8 cellular contexts compared by ENCODE assay signal in genomic region chr6:2244261-2245102, GRCh38. TPM values are rescaled to one million over a fixed set of nuclear protein-coding genes. Genes with fewer than 3 reads are reported as not detected.
DNase-seq lines count a peak whose midpoint lies in the region; ATAC-seq and TF ChIP-seq lines count a peak whose summit lies in the region.

No MANE protein-coding gene starts in this region.

- peak overlapping the region; percentile 91 for H3K4me3 Mint-ChIP-seq in activated T-helper 1 cell treated with anti-CD3 and anti-CD28 coated beads, Interleukin-12 subunit alpha, Interleukin-12 subunit beta, Interleukin-2, Interleukin-4 antibody, amounts not matched to agents 30 ng/mL and 10 ng/mL and 1 ng/mL, durations not matched to agents 14 hours and 24 hours and 36 hours
- H3K4me3 Mint-ChIP-seq in stimulated activated naive CD8-positive, alpha-beta T cell treated with anti-CD3 and anti-CD28 coated beads, Interleukin-15, amount 100 ng/mL, for 72 hours = peak overlapping the region; percentile 88 to 94

- CTCF ChIA-PET in HEK293T (lab: Yijun Ruan, JAX) = no interaction called here

- DNase-seq in GM12864 (ENCODE audit: low read depth) = no peak
- no peak for DNase-seq in activated T-helper 1 cell treated with anti-CD3 and anti-CD28 coated beads, Interleukin-12 subunit alpha, Interleukin-12 subunit beta, Interleukin-2, Interleukin-4 antibody, amounts not matched to agents 30 ng/mL and 10 ng/mL and 1 ng/mL, durations not matched to agents 14 hours and 24 hours and 36 hours (ENCODE audit: low spot score)
- DNase-seq in stimulated activated naive CD8-positive, alpha-beta T cell treated with anti-CD3 and anti-CD28 coated beads, Interleukin-15, amount 100 ng/mL, for 72 hours = no peak
- DNase-seq in HEK293T (ENCODE audit: extremely low spot score) = no peak

- no peaks in the 10 kb centered on the region for H3K9me3 Mint-ChIP-seq in activated T-helper 1 cell treated with anti-CD3 and anti-CD28 coated beads, Interleukin-12 subunit alpha, Interleukin-12 subunit beta, Interleukin-2, Interleukin-4 antibody, amounts not matched to agents 30 ng/mL and 10 ng/mL and 1 ng/mL, durations not matched to agents 14 hours and 24 hours and 36 hours
- no peaks in the 10 kb centered on the region for H3K9me3 Mint-ChIP-seq in stimulated activated naive CD8-positive, alpha-beta T cell treated with anti-CD3 and anti-CD28 coated beads, Interleukin-15, amount 100 ng/mL, for 72 hours

- H3K4me3 ChIP-seq in GM12864 (ENCODE audit: low read depth, low read length) (peak overlapping the region; percentile 97), iPS-18c (ENCODE audit: insufficient read depth, low read depth, low read length) (peak overlapping the region; percentile 92)

- peaks cover 22% of the 10 kb centered on the region for H3K36me3 Mint-ChIP-seq in activated T-helper 1 cell treated with anti-CD3 and anti-CD28 coated beads, Interleukin-12 subunit alpha, Interleukin-12 subunit beta, Interleukin-2, Interleukin-4 antibody, amounts not matched to agents 30 ng/mL and 10 ng/mL and 1 ng/mL, durations not matched to agents 14 hours and 24 hours and 36 hours (ENCODE audit: low read depth)

- no peaks in the 10 kb centered on the region for H3K27me3 Mint-ChIP-seq in activated T-helper 1 cell treated with anti-CD3 and anti-CD28 coated beads, Interleukin-12 subunit alpha, Interleukin-12 subunit beta, Interleukin-2, Interleukin-4 antibody, amounts not matched to agents 30 ng/mL and 10 ng/mL and 1 ng/mL, durations not matched to agents 14 hours and 24 hours and 36 hours (ENCODE audit: insufficient read depth)
- H3K27me3 Mint-ChIP-seq in stimulated activated naive CD8-positive, alpha-beta T cell treated with anti-CD3 and anti-CD28 coated beads, Interleukin-15, amount 100 ng/mL, for 72 hours = no peaks in the 10 kb centered on the region

- intact Hi-C loops in activated T-helper 1 cell treated with anti-CD3 and anti-CD28 coated beads, Interleukin-12 subunit alpha, Interleukin-12 subunit beta, Interleukin-2, Interleukin-4 antibody, amounts not matched to agents 30 ng/mL and 10 ng/mL and 1 ng/mL, durations not matched to agents 14 hours and 24 hours and 36 hours (cut with micrococcal nuclease) = loop anchor here (1.0 to 10.0 kb wide), 6 partner anchors 58 to 750 kb away; partner anchors contain the start of genes NQO2, SERPINB1 and WRNIP1

- ATAC-seq in HG03460 (IDR thresholded peaks at IDR 0.05; ENCODE audit: unreplicated experiment) (peak; percentile 11), HG03097 (IDR thresholded peaks at IDR 0.05; ENCODE audit: low FRiP score, unreplicated experiment) (no peak), HG02763 (IDR thresholded peaks at IDR 0.05; ENCODE audit: unreplicated experiment) (no peak)
- ATAC-seq in stimulated activated naive CD8-positive, alpha-beta T cell treated with anti-CD3 and anti-CD28 coated beads, Interleukin-15, amount 100 ng/mL, for 72 hours = no peak

- no peaks in the 10 kb centered on the region for H3K9me3 ChIP-seq in iPS-18c (ENCODE audit: control insufficient read depth, insufficient read depth, low read length)

- POLR2A ChIA-PET in HEK293T (lab: Yijun Ruan, JAX) = no interaction called here

- peak overlapping the region; percentile 70 for H3K27ac Mint-ChIP-seq in activated T-helper 1 cell treated with anti-CD3 and anti-CD28 coated beads, Interleukin-12 subunit alpha, Interleukin-12 subunit beta, Interleukin-2, Interleukin-4 antibody, amounts not matched to agents 30 ng/mL and 10 ng/mL and 1 ng/mL, durations not matched to agents 14 hours and 24 hours and 36 hours
- H3K27ac Mint-ChIP-seq in stimulated activated naive CD8-positive, alpha-beta T cell treated with anti-CD3 and anti-CD28 coated beads, Interleukin-15, amount 100 ng/mL, for 72 hours = peak overlapping the region; percentile 85 to 95

- TF ChIP-seq CTCF in GM12864 (IDR thresholded peaks at IDR 0.05; ENCODE audit: low read depth, low read length, missing control alignments) = no peak

- peaks cover 80% of the 10 kb centered on the region for H3K4me1 Mint-ChIP-seq in activated T-helper 1 cell treated with anti-CD3 and anti-CD28 coated beads, Interleukin-12 subunit alpha, Interleukin-12 subunit beta, Interleukin-2, Interleukin-4 antibody, amounts not matched to agents 30 ng/mL and 10 ng/mL and 1 ng/mL, durations not matched to agents 14 hours and 24 hours and 36 hours (ENCODE audit: low read depth)
- peaks cover 74% of the 10 kb centered on the region for H3K4me1 Mint-ChIP-seq in stimulated activated naive CD8-positive, alpha-beta T cell treated with anti-CD3 and anti-CD28 coated beads, Interleukin-15, amount 100 ng/mL, for 72 hours

TF ChIP-seq in HEK293T, 16 proteins besides CTCF, POLR2A, EP300 and RAD21:
- TF ChIP-seq ZNF384 (IDR thresholded peaks at IDR 0.05) (no peak), FOXK2 (IDR thresholded peaks at IDR 0.05) (no peak), ELF4 (IDR thresholded peaks at IDR 0.05) (no peak), FOXA1 (IDR thresholded peaks at IDR 0.05) (no peak)
- TF ChIP-seq, protein P1, sequence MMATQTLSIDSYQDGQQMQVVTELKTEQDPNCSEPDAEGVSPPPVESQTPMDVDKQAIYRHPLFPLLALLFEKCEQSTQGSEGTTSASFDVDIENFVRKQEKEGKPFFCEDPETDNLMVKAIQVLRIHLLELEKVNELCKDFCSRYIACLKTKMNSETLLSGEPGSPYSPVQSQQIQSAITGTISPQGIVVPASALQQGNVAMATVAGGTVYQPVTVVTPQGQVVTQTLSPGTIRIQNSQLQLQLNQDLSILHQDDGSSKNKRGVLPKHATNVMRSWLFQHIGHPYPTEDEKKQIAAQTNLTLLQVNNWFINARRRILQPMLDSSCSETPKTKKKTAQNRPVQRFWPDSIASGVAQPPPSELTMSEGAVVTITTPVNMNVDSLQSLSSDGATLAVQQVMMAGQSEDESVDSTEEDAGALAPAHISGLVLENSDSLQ (IDR thresholded peaks at IDR 0.05) = no peak

RNA-seq across cellular contexts. Expression of gene GMDS, which starts 0.9 kb away (rescaled TPM):
- total RNA-seq in activated T-helper 1 cell treated with anti-CD3 and anti-CD28 coated beads, Interleukin-12 subunit alpha, Interleukin-12 subunit beta, Interleukin-2, Interleukin-4 antibody, amounts not matched to agents 30 ng/mL and 10 ng/mL and 1 ng/mL, durations not matched to agents 14 hours and 24 hours and 36 hours = 44.5 and 53.4 TPM in 2 replicates
